In genomic region chr22:31945478-31945815, GRCh38 we compare ENCODE assay signal across 8 cellular contexts. TPM values are rescaled to one million over a fixed set of nuclear protein-coding genes. Genes with fewer than 3 reads are reported as not detected.
DNase-seq lines count a peak whose midpoint lies in the region; TF ChIP-seq lines count a peak whose summit lies in the region.

No MANE protein-coding gene starts in this region.

- peak overlapping the region; percentile 98 for H2AFZ ChIP-seq in trophoblast cell (ENCODE audit: insufficient read depth, low read length, poor library complexity)

- TF ChIP-seq CTCF in GM06990 (IDR thresholded peaks at IDR 0.05; ENCODE audit: insufficient read depth, low read length, poor library complexity, severe bottlenecking): no peak
- TF ChIP-seq CTCF in NB4 (IDR thresholded peaks at IDR 0.05; ENCODE audit: low read depth, low read length): no peak

- H3K79me2 ChIP-seq in trophoblast cell (ENCODE audit: control insufficient read depth, insufficient read depth, low read length, poor library complexity): peaks cover 24% of the 10 kb centered on the region

- peak overlapping the region; percentile 91 for H3K4me2 ChIP-seq in trophoblast cell (ENCODE audit: low read length)

- H3K23ac ChIP-seq in trophoblast cell (ENCODE audit: low read length): no peak overlapping the region

- peak overlapping the region; percentile 100 for H3K14ac ChIP-seq in trophoblast cell (ENCODE audit: low read length)

- no peak overlapping the region for H2BK12ac ChIP-seq in trophoblast cell (ENCODE audit: low read length)

- peak overlapping the region; percentile 99 for H4K12ac ChIP-seq in trophoblast cell (ENCODE audit: low read depth, low read length)

- peak overlapping the region; percentile 95 for H3K4me3 ChIP-seq in GM06990 (replicated peaks; ENCODE audit: low read depth, low read length)
- H3K4me3 ChIP-seq in NB4 (ENCODE audit: low read depth, low read length): peak overlapping the region; percentile 94
- H3K4me3 ChIP-seq in trophoblast cell (ENCODE audit: low read depth, low read length): peak overlapping the region; percentile 100

- H2BK120ac ChIP-seq in trophoblast cell (ENCODE audit: insufficient read depth, low read length, poor library complexity): peak overlapping the region; percentile 98

- H3K18ac ChIP-seq in trophoblast cell (ENCODE audit: low read length): peak overlapping the region; percentile 100

- WGBS in trophoblast cell (ENCODE audit: extremely low coverage, insufficient coverage, insufficient read length): no CpG with 5 or more reads among the region's 12 CpGs

- peaks cover 19% of the 10 kb centered on the region for H3K79me1 ChIP-seq in trophoblast cell (ENCODE audit: low read length)

- peak overlapping the region; percentile 96 for H4K8ac ChIP-seq in trophoblast cell (ENCODE audit: low read depth, low read length)

- peak overlapping the region; percentile 99 for H3K4ac ChIP-seq in trophoblast cell (ENCODE audit: low read depth, low read length)

- H3K36me3 ChIP-seq in GM06990 (ENCODE audit: control insufficient read depth, insufficient read depth, low read length) (peaks cover under 1% of the 10 kb centered on the region), trophoblast cell (ENCODE audit: control insufficient read depth in 1 of 2, insufficient read depth in 2 of 2, low read length in 2 of 2) (peaks cover 13% of the 10 kb centered on the region in 2 experiments)

- peaks cover 7 to 9% of the 10 kb centered on the region in 2 experiments for H3K4me1 ChIP-seq in trophoblast cell (ENCODE audit: control insufficient read depth in 1 of 2, insufficient read depth in 2 of 2, low read length in 2 of 2)

- H2BK5ac ChIP-seq in trophoblast cell (ENCODE audit: low read depth, low read length, poor library complexity): peak overlapping the region; percentile 96

- peak overlapping the region; percentile 96 for H3K9ac ChIP-seq in trophoblast cell (ENCODE audit: low read length)

- H4K91ac ChIP-seq in trophoblast cell (ENCODE audit: low read depth, low read length): peak overlapping the region; percentile 100

- H2AK5ac ChIP-seq in trophoblast cell (ENCODE audit: low read length): peak overlapping the region; percentile 71

- DNase-seq in GM06990 (ENCODE audit: extremely low read depth, insufficient read length) (no peak), NB4 (ENCODE audit: low read depth) (peak; percentile 28), epithelial cell of prostate (ENCODE audit: low read depth, low spot score) (no peak), trophoblast cell (no peak), NCI-H524 (lab: John Stamatoyannopoulos, UW) (no peak), AG08395 (ENCODE audit: low spot score) (no peak), NCI-H2227 (lab: John Stamatoyannopoulos, UW; ENCODE audit: unreplicated experiment) (no peak)
- DNase-seq in stimulated activated CD4-positive, alpha-beta T cell treated with anti-CD3 and anti-CD28 coated beads, Interleukin-15, amount 100 ng/mL, for 24 hours: no peak

- H3K27me3 ChIP-seq in GM06990 (replicated peaks; ENCODE audit: control insufficient read depth, insufficient read depth, low read length) (no peaks in the 10 kb centered on the region), trophoblast cell (ENCODE audit: insufficient read depth, low read length) (no peaks in the 10 kb centered on the region)

- H3K27ac ChIP-seq in epithelial cell of prostate: peak overlapping the region; percentile 86
- H3K27ac ChIP-seq in trophoblast cell (ENCODE audit: low read depth, low read length): no peak overlapping the region

- no peak for TF ChIP-seq POLR2A in NB4 (IDR thresholded peaks at IDR 0.05; ENCODE audit: extremely low read depth, insufficient read length)

- no peaks in the 10 kb centered on the region for H3K9me3 ChIP-seq in trophoblast cell (ENCODE audit: insufficient read depth, low read depth, low read length)

RNA-seq across cellular contexts. Expression of gene YWHAH, which starts 1.1 kb away (rescaled TPM):
- 139 TPM in 2 replicates for polyA plus RNA-seq in trophoblast cell (2013)
